ENCODE assay signal across 19 cellular contexts in the genomic region with DNA sequence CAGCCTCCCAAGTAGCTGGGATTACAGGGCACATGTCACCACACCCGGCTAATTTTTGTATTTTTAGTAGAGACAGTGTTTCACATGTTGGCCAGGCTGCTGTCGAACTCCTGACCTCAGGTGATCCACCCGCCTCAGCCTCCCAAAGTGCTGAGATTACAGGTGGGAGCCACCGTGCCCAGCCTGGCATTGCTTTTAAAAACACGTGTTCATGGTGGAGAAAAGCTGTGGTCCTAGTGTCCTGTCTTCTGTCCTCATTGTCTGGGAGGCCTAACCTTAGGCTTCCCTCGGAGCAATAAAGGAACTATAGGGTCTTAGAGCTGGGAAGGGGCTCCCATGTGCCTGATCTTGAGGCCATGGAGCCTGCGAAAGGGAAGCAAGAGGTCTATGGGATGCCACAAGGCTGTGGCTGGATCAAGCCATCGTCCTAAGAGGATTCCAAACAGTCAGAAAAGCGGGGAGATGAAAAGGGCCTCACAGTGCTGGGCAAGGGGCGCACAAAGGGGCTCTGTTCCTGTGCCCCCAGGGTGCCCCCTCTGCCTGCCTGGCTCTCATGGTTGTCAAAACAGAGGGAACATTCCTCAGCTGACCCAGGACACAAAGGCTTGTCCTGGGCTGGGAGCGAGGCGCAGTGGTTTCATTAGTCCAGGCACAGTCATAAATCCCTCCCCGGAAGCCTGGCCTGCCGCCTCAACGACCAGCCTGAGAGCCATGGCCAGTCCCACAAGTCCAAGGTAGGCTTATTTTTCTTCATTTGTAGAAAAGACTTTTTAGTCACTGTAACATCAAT.
DNase-seq lines count a peak whose midpoint lies in the region; ATAC-seq and TF ChIP-seq lines count a peak whose summit lies in the region.
"Had no signal": no experiment of that assay in that cellular context is flagged by ENCODE, and none has a peak within 500 bp of the region (broad histone marks: within the 10 kb centered on the region; RNA-seq: fewer than 3 reads in every experiment).

No MANE protein-coding gene starts in this region.

- H3K9me3 Mint-ChIP-seq in WTC11: no peaks in the 10 kb centered on the region
- H3K9me3 Mint-ChIP-seq: activated B cell treated with CpG ODN at 0.5 μM for 24 hours; activated naive CD4-positive, alpha-beta T cell treated with anti-CD3 and anti-CD28 coated beads for 36 hours; activated T-cell treated with anti-CD3 and anti-CD28 coated beads, Interleukin-2, amount 50 U/mL, for 24 hours; natural killer cell treated with Interleukin-12 subunit alpha and Interleukin-12 subunit beta and Interleukin-15 and Interleukin-18, amount 100 ng/mL, for 72 hours; T-helper 1 cell treated with Interleukin-12 subunit alpha and Interleukin-12 subunit beta and Interleukin-4 antibody, amounts not matched to agents 30 μg/mL and 1 μg/mL, for 36 hours had no signal

- no peaks in the 10 kb centered on the region for H3K36me3 Mint-ChIP-seq in WTC11
- H3K36me3 Mint-ChIP-seq: natural killer cell treated with Interleukin-12 subunit alpha and Interleukin-12 subunit beta and Interleukin-15 and Interleukin-18, amount 100 ng/mL, for 72 hours had no signal

- POLR2A ChIA-PET in WTC11 (lab: Charles Lee): no interaction called here

- no peak for TF ChIP-seq POLR2A in adrenal gland (IDR thresholded peaks at IDR 0.05)

- peaks cover 1% of the 10 kb centered on the region for H3K4me1 Mint-ChIP-seq in WTC11
- H3K4me1 Mint-ChIP-seq: activated B cell treated with CpG ODN at 0.5 μM for 24 hours had no signal

- H3K4me3 Mint-ChIP-seq in WTC11: no peak overlapping the region
- H3K4me3 Mint-ChIP-seq: activated B cell treated with CpG ODN at 0.5 μM for 24 hours; activated CD8-positive, alpha-beta T cell treated with anti-CD3 and anti-CD28 coated beads, Interleukin-2, amount 10 ng/mL, durations not matched to agents 7 days and 5 days; activated naive CD4-positive, alpha-beta T cell treated with anti-CD3 and anti-CD28 coated beads for 36 hours; activated T-cell treated with anti-CD3 and anti-CD28 coated beads, Interleukin-2, amount 50 U/mL, for 24 hours; natural killer cell treated with Interleukin-12 subunit alpha and Interleukin-12 subunit beta and Interleukin-15 and Interleukin-18, amount 100 ng/mL, for 72 hours; T-helper 1 cell treated with Interleukin-12 subunit alpha and Interleukin-12 subunit beta and Interleukin-4 antibody, amounts not matched to agents 30 μg/mL and 1 μg/mL, for 36 hours had no signal

- ATAC-seq in WTC11 (peak; percentile 24; the same call in 1 of the 2 replicates), GM18870 (IDR thresholded peaks at IDR 0.05; ENCODE audit: unreplicated experiment) (no peak)
- ATAC-seq: activated CD8-positive, alpha-beta T cell treated with anti-CD3 and anti-CD28 coated beads, Interleukin-2, amount 10 ng/mL, durations not matched to agents 7 days and 5 days; natural killer cell treated with Interleukin-12 subunit alpha and Interleukin-12 subunit beta and Interleukin-15 and Interleukin-18, amount 100 ng/mL, for 72 hours had no signal

- 81 to 90% (median 88%) methylated on average over 14 to 15 of the region's 15 CpGs for WGBS in adrenal gland, 4 donors

- H3K4me3 ChIP-seq in neuron (ENCODE audit: low read length): no peak overlapping the region
- no peak overlapping the region for H3K4me3 ChIP-seq in adrenal gland
- H3K4me3 ChIP-seq: heart right ventricle, thyroid gland had no signal

- no peaks in the 10 kb centered on the region for H3K36me3 ChIP-seq in neuron (ENCODE audit: insufficient read depth, low read length)
- H3K36me3 ChIP-seq in adrenal gland (replicated peaks in 1 of 2): no peaks in the 10 kb centered on the region
- H3K36me3 ChIP-seq: heart right ventricle, thyroid gland had no signal

- no peaks in the 10 kb centered on the region; the same call in 1 of the 2 replicates for H3K27me3 Mint-ChIP-seq in WTC11 (ENCODE audit: low read depth)
- H3K27me3 Mint-ChIP-seq: activated B cell treated with CpG ODN at 0.5 μM for 24 hours; activated T-cell treated with anti-CD3 and anti-CD28 coated beads, Interleukin-2, amount 50 U/mL, for 24 hours had no signal

- peaks cover 13% of the 10 kb centered on the region for H3K4me1 ChIP-seq in neuron (ENCODE audit: insufficient read depth, low read length)
- peaks cover 8 to 26% of the 10 kb centered on the region in 2 donors for H3K4me1 ChIP-seq in adrenal gland (replicated peaks in 1 of 2)
- H3K4me1 ChIP-seq: thyroid gland had no signal

- H2AFZ ChIP-seq in neuron (ENCODE audit: low read depth, low read length): peak overlapping the region; percentile 18

- H3K27ac ChIP-seq in adrenal gland: no peak overlapping the region
- H3K27ac ChIP-seq: heart right ventricle, thyroid gland had no signal

- no peak overlapping the region; the same call in 1 of the 2 replicates for H3K27ac Mint-ChIP-seq in WTC11
- H3K27ac Mint-ChIP-seq: activated B cell treated with CpG ODN at 0.5 μM for 24 hours; activated CD8-positive, alpha-beta T cell treated with anti-CD3 and anti-CD28 coated beads, Interleukin-2, amount 10 ng/mL, durations not matched to agents 7 days and 5 days; activated naive CD4-positive, alpha-beta T cell treated with anti-CD3 and anti-CD28 coated beads for 36 hours; activated T-cell treated with anti-CD3 and anti-CD28 coated beads, Interleukin-2, amount 50 U/mL, for 24 hours; natural killer cell treated with Interleukin-12 subunit alpha and Interleukin-12 subunit beta and Interleukin-15 and Interleukin-18, amount 100 ng/mL, for 72 hours; T-helper 1 cell treated with Interleukin-12 subunit alpha and Interleukin-12 subunit beta and Interleukin-4 antibody, amounts not matched to agents 30 μg/mL and 1 μg/mL, for 36 hours had no signal

- no peak for TF ChIP-seq CTCF in WTC11 (IDR thresholded peaks at IDR 0.05)
- no peak for TF ChIP-seq CTCF in adrenal gland (IDR thresholded peaks at IDR 0.05)

- no peaks in the 10 kb centered on the region for H3K27me3 ChIP-seq in neuron (ENCODE audit: insufficient read depth, low read length)
- H3K27me3 ChIP-seq in adrenal gland: no peaks in the 10 kb centered on the region
- H3K27me3 ChIP-seq: heart right ventricle, thyroid gland had no signal

- CTCF ChIA-PET in WTC11 (lab: Charles Lee): no interaction called here

- DNase-seq in WTC11 (ENCODE audit: low spot score) (no peak), hippocampal formation (lab: John Stamatoyannopoulos, UW) (peak; percentile 15 to 21), iPS-NIHi11 (ENCODE audit: low spot score) (no peak), DMS153 treated with DMSO at 0.1 percent for 48 hours (lab: John Stamatoyannopoulos, UW; ENCODE audit: unreplicated experiment) (no peak), adrenal gland (no peak)
- DNase-seq: activated B cell treated with CpG ODN at 0.5 μM for 24 hours; activated CD8-positive, alpha-beta T cell treated with anti-CD3 and anti-CD28 coated beads, Interleukin-2, amount 10 ng/mL, durations not matched to agents 7 days and 5 days; activated naive CD4-positive, alpha-beta T cell treated with anti-CD3 and anti-CD28 coated beads for 36 hours; activated T-cell treated with anti-CD3 and anti-CD28 coated beads, Interleukin-2, amount 50 U/mL, for 24 hours; AML-193; heart right ventricle; NCI-H1436 treated with DMSO at 0.1 percent for 48 hours; NCI-H69; SHP77 treated with DMSO at 0.1 percent for 48 hours; thyroid gland had no signal

- intact Hi-C loops in adrenal gland (cut with DNase I): no loop called here

- H3K9me3 ChIP-seq in neuron (ENCODE audit: low read length) (no peaks in the 10 kb centered on the region), adrenal gland (replicated peaks in 1 of 3) (no peaks in the 10 kb centered on the region)
- H3K9me3 ChIP-seq: heart right ventricle, thyroid gland had no signal

TF ChIP-seq in WTC11, 78 proteins besides CTCF, POLR2A, EP300 and RAD21:
- TF ChIP-seq NR2C2 (CRISPR knock-in tag; IDR thresholded peaks at IDR 0.05) (no peak), CBFB (CRISPR knock-in tag; IDR thresholded peaks at IDR 0.05; ENCODE audit: low read depth) (no peak), FOXJ3 (CRISPR knock-in tag; IDR thresholded peaks at IDR 0.05; ENCODE audit: borderline replicate concordance) (no peak), HMGA2 (CRISPR knock-in tag; IDR thresholded peaks at IDR 0.05) (no peak)
- TF ChIP-seq, protein P1, sequence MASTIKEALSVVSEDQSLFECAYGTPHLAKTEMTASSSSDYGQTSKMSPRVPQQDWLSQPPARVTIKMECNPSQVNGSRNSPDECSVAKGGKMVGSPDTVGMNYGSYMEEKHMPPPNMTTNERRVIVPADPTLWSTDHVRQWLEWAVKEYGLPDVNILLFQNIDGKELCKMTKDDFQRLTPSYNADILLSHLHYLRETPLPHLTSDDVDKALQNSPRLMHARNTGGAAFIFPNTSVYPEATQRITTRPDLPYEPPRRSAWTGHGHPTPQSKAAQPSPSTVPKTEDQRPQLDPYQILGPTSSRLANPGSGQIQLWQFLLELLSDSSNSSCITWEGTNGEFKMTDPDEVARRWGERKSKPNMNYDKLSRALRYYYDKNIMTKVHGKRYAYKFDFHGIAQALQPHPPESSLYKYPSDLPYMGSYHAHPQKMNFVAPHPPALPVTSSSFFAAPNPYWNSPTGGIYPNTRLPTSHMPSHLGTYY (CRISPR knock-in tag; IDR thresholded peaks at IDR 0.05): no peak

Comparison
In these comparisons a context has a peak if more than half of its experiments do, and no peak if none do; other contexts are left out.
1. DNase-seq: peak in hippocampal formation (2 of 2); none in WTC11 (single experiment), iPS-NIHi11 (single experiment), DMS153 treated with DMSO at 0.1 percent for 48 hours (single experiment) and adrenal gland (0 of 7).